14 cellular contexts compared by ENCODE assay signal in genomic region chr6:14123331-14124105, GRCh38. TPM values are rescaled to one million over a fixed set of nuclear protein-coding genes. Genes with fewer than 3 reads are reported as not detected.
DNase-seq lines count a peak whose midpoint lies in the region; ATAC-seq and TF ChIP-seq lines count a peak whose summit lies in the region.
"Had no signal": no experiment of that assay in that cellular context is flagged by ENCODE, and none has a peak within 500 bp of the region (broad histone marks: within the 10 kb centered on the region; RNA-seq: fewer than 3 reads in every experiment).

No MANE protein-coding gene starts in this region.

- no peak for TF ChIP-seq CTCF in IMR-90 (conservative IDR thresholded peaks at IDR 0.05; ENCODE audit: low read depth, low read length)
- no peak for TF ChIP-seq CTCF in left lung (IDR thresholded peaks at IDR 0.05)
- TF ChIP-seq CTCF in GM10266 (IDR thresholded peaks at IDR 0.05; ENCODE audit: control insufficient read depth, insufficient read depth, low read depth, missing control alignments) = no peak

- H4K20me1 ChIP-seq in IMR-90 (ENCODE audit: insufficient read depth, low read length) = no peaks in the 10 kb centered on the region

- H3K27me3 ChIP-seq in IMR-90 (ENCODE audit: control insufficient read depth, insufficient read depth, low read length) (no peaks in the 10 kb centered on the region), left lung (no peaks in the 10 kb centered on the region)
- H3K27me3 ChIP-seq: testis had no signal

- TF ChIP-seq POLR2A in IMR-90 (IDR thresholded peaks at IDR 0.05; ENCODE audit: low read depth, low read length) = no peak

- no peaks in the 10 kb centered on the region for H3K9me3 Mint-ChIP-seq in activated T-helper 1 cell treated with anti-CD3 and anti-CD28 coated beads, Interleukin-12 subunit alpha, Interleukin-12 subunit beta, Interleukin-2, Interleukin-4 antibody, amounts not matched to agents 30 ng/mL and 10 ng/mL and 1 ng/mL, durations not matched to agents 14 hours and 24 hours and 36 hours

- no peak overlapping the region for H3K9ac ChIP-seq in IMR-90 (ENCODE audit: low read depth, low read length)

- H4K8ac ChIP-seq in IMR-90 (ENCODE audit: low read depth in 2 of 2, low read length in 2 of 2) = no peak overlapping the region

- H3K79me1 ChIP-seq in IMR-90 (ENCODE audit: low read depth in 1 of 2, low read length in 2 of 2) = no peaks in the 10 kb centered on the region

- intact Hi-C loops in IMR-90 (cut with micrococcal nuclease) = loop anchor here (10.0 kb wide), 1 partner anchor 1371 kb away; no protein-coding TSS in a partner anchor
- intact Hi-C loops in activated T-helper 1 cell treated with anti-CD3 and anti-CD28 coated beads, Interleukin-12 subunit alpha, Interleukin-12 subunit beta, Interleukin-2, Interleukin-4 antibody, amounts not matched to agents 30 ng/mL and 10 ng/mL and 1 ng/mL, durations not matched to agents 14 hours and 24 hours and 36 hours (cut with micrococcal nuclease) = loop anchor here (2.0 kb wide), 1 partner anchor 77 kb away; no protein-coding TSS in a partner anchor
- intact Hi-C loops in left lung (cut with DNase I) = no loop called here

- H2BK5ac ChIP-seq in IMR-90 (ENCODE audit: low read depth, low read length, poor library complexity, severe bottlenecking) = no peak overlapping the region

- CTCF ChIA-PET in IMR-90 (lab: Yijun Ruan, JAX) = interaction anchor here (0.9 kb wide), 1 partner anchor 12 kb away, joined by 8 read pairs; no protein-coding TSS in a partner anchor

- no peak overlapping the region for H2AFZ ChIP-seq in IMR-90 (replicated peaks; ENCODE audit: low read length, poor library complexity)

- peak overlapping the region; percentile 60 for H3K4me3 Mint-ChIP-seq in activated T-helper 1 cell treated with anti-CD3 and anti-CD28 coated beads, Interleukin-12 subunit alpha, Interleukin-12 subunit beta, Interleukin-2, Interleukin-4 antibody, amounts not matched to agents 30 ng/mL and 10 ng/mL and 1 ng/mL, durations not matched to agents 14 hours and 24 hours and 36 hours

- peak overlapping the region; percentile 6 for H3K27ac Mint-ChIP-seq in activated T-helper 1 cell treated with anti-CD3 and anti-CD28 coated beads, Interleukin-12 subunit alpha, Interleukin-12 subunit beta, Interleukin-2, Interleukin-4 antibody, amounts not matched to agents 30 ng/mL and 10 ng/mL and 1 ng/mL, durations not matched to agents 14 hours and 24 hours and 36 hours

- no peak overlapping the region for H3K4me3 ChIP-seq in IMR-90 (ENCODE audit: insufficient read depth, low read depth, low read length)
- H3K4me3 ChIP-seq in left lung = no peak overlapping the region
- H3K4me3 ChIP-seq: testis had no signal

- H3K9me3 ChIP-seq in IMR-90 (ENCODE audit: control insufficient read depth, insufficient read depth, low read length) (no peaks in the 10 kb centered on the region), left lung (no peaks in the 10 kb centered on the region)
- H3K9me3 ChIP-seq: testis had no signal

- no peak overlapping the region for H2AK5ac ChIP-seq in IMR-90 (ENCODE audit: low read depth, low read length)

- no peak overlapping the region for H2BK120ac ChIP-seq in IMR-90 (ENCODE audit: low read depth, low read length)

- peaks cover 67% of the 10 kb centered on the region for H3K36me3 Mint-ChIP-seq in activated T-helper 1 cell treated with anti-CD3 and anti-CD28 coated beads, Interleukin-12 subunit alpha, Interleukin-12 subunit beta, Interleukin-2, Interleukin-4 antibody, amounts not matched to agents 30 ng/mL and 10 ng/mL and 1 ng/mL, durations not matched to agents 14 hours and 24 hours and 36 hours (ENCODE audit: low read depth)

- no peak overlapping the region for H3K56ac ChIP-seq in IMR-90 (ENCODE audit: extremely low read depth, insufficient read depth, low read length)

- no peak overlapping the region for H3K4me2 ChIP-seq in IMR-90 (ENCODE audit: low read depth, low read length)

- H3K4me1 Mint-ChIP-seq in activated T-helper 1 cell treated with anti-CD3 and anti-CD28 coated beads, Interleukin-12 subunit alpha, Interleukin-12 subunit beta, Interleukin-2, Interleukin-4 antibody, amounts not matched to agents 30 ng/mL and 10 ng/mL and 1 ng/mL, durations not matched to agents 14 hours and 24 hours and 36 hours (ENCODE audit: low read depth) = peaks cover 71% of the 10 kb centered on the region

- H4K91ac ChIP-seq in IMR-90 (ENCODE audit: insufficient read depth, low read depth, low read length) = no peak overlapping the region

- H3K36me3 ChIP-seq in IMR-90 (ENCODE audit: control insufficient read depth, insufficient read depth, low read length) = no peaks in the 10 kb centered on the region
- no peaks in the 10 kb centered on the region for H3K36me3 ChIP-seq in left lung

- H2BK15ac ChIP-seq in IMR-90 (ENCODE audit: low read depth, low read length) = no peak overlapping the region

- dilution Hi-C loops in IMR-90 (cut with HindIII; ENCODE audit: low sequenced_read_pairs, unreplicated experiment) = no loop called here

- no peaks in the 10 kb centered on the region for H3K4me1 ChIP-seq in IMR-90 (ENCODE audit: control insufficient read depth, insufficient read depth, low read length)
- peaks cover 0 to 53% of the 10 kb centered on the region in 2 donors for H3K4me1 ChIP-seq in left lung

- in situ Hi-C loops in IMR-90 (cut with MboI; ENCODE audit: low sequenced_read_pairs) = no loop called here

- H3K23ac ChIP-seq in IMR-90 (ENCODE audit: low read depth, low read length) = no peak overlapping the region

- no peak for TF ChIP-seq RAD21 in IMR-90 (IDR thresholded peaks at IDR 0.05; ENCODE audit: low read length)

- no peak overlapping the region for H3K4ac ChIP-seq in IMR-90 (ENCODE audit: low read depth, low read length)

- no peak overlapping the region for H3K27ac ChIP-seq in IMR-90 (ENCODE audit: insufficient read depth, low read length)
- peak overlapping the region; percentile 13 to 68 for H3K27ac ChIP-seq in left lung
- H3K27ac ChIP-seq in caudate nucleus (ENCODE audit: low read depth, low read length) = no peak overlapping the region
- H3K27ac ChIP-seq: testis had no signal

- no TSS peak for BruUV-seq in IMR-90 (replicated peaks; lab: Mats Ljungman, UMichigan)

- POLR2A ChIA-PET in IMR-90 (lab: Charles Lee; ENCODE audit: unreplicated experiment) = interaction anchor here (0.6 kb wide), 1 partner anchor 1444 kb away, joined by 4 read pairs; no protein-coding TSS in a partner anchor

- H2BK20ac ChIP-seq in IMR-90 (ENCODE audit: low read depth, low read length) = no peak overlapping the region

- H3K18ac ChIP-seq in IMR-90 (ENCODE audit: low read depth, low read length) = no peak overlapping the region

- DNase-seq in AML-193 (lab: John Stamatoyannopoulos, UW) = peak; percentile 76 to 84
- DNase-seq in IMR-90 = peak; percentile 33
- DNase-seq in activated T-helper 1 cell treated with anti-CD3 and anti-CD28 coated beads, Interleukin-12 subunit alpha, Interleukin-12 subunit beta, Interleukin-2, Interleukin-4 antibody, amounts not matched to agents 30 ng/mL and 10 ng/mL and 1 ng/mL, durations not matched to agents 14 hours and 24 hours and 36 hours (ENCODE audit: low spot score) = no peak
- no peak for DNase-seq in left lung
- no peak for DNase-seq in caudate nucleus (lab: John Stamatoyannopoulos, UW)
- DNase-seq in A172 (ENCODE audit: low spot score) = no peak
- DNase-seq in GM10266 (ENCODE audit: extremely low spot score) = no peak
- DNase-seq in NCI-H524 treated with DMSO at 0.1 percent for 48 hours (lab: John Stamatoyannopoulos, UW) = no peak
- DNase-seq: C1 segment of cervical spinal cord, GOT3, NCI-H1930, PC-3, posterior cingulate gyrus, testis had no signal

- H4K5ac ChIP-seq in IMR-90 (ENCODE audit: low read depth, low read length) = no peak overlapping the region

- H3K14ac ChIP-seq in IMR-90 (replicated peaks; ENCODE audit: low read depth, low read length) = no peak overlapping the region

- no peak overlapping the region for H2AK9ac ChIP-seq in IMR-90 (replicated peaks; ENCODE audit: low read depth, low read length, poor library complexity)

- H3K27me3 Mint-ChIP-seq in activated T-helper 1 cell treated with anti-CD3 and anti-CD28 coated beads, Interleukin-12 subunit alpha, Interleukin-12 subunit beta, Interleukin-2, Interleukin-4 antibody, amounts not matched to agents 30 ng/mL and 10 ng/mL and 1 ng/mL, durations not matched to agents 14 hours and 24 hours and 36 hours (ENCODE audit: insufficient read depth) = no peaks in the 10 kb centered on the region

- WGBS in IMR-90 (ENCODE audit: extremely low coverage in 2 of 2, insufficient read length in 1 of 2), 2 experiments = no CpG with 5 or more reads among the region's 7 CpGs

- ATAC-seq in IMR-90 (ENCODE audit: low read depth) (no peak; the same call in 1 of the 2 replicates), left lung (peak; percentile 56)
- ATAC-seq: PC-3 had no signal

- no peaks in the 10 kb centered on the region for H3K9me1 ChIP-seq in IMR-90 (ENCODE audit: insufficient read depth, low read length)

TF ChIP-seq in IMR-90, 13 proteins besides CTCF, POLR2A, EP300 and RAD21 (continues in another document):
- TF ChIP-seq MAFK (IDR thresholded peaks at IDR 0.05; ENCODE audit: low read depth, low read length) (no peak), SMC3 (IDR thresholded peaks at IDR 0.05; ENCODE audit: low read depth, low read length) (no peak), MAZ (IDR thresholded peaks at IDR 0.05; ENCODE audit: borderline replicate concordance, low read depth, low read length) (no peak), RCOR1 (IDR thresholded peaks at IDR 0.05; ENCODE audit: insufficient replicate concordance, low read length) (no peak), FOS (IDR thresholded peaks at IDR 0.05; ENCODE audit: low read depth, low read length) (no peak), RFX5 (IDR thresholded peaks at IDR 0.05; ENCODE audit: low read depth, low read length) (no peak), CHD1 (IDR thresholded peaks at IDR 0.05; ENCODE audit: low read depth, low read length) (no peak), CEBPB (IDR thresholded peaks at IDR 0.05; ENCODE audit: low read depth, low read length) (no peak), MXI1 (IDR thresholded peaks at IDR 0.05; ENCODE audit: borderline replicate concordance, low read depth, low read length) (no peak), NFE2L2 (IDR thresholded peaks at IDR 0.05; ENCODE audit: low read depth, low read length) (no peak)

RNA-seq across cellular contexts. Expression of gene CD83, which starts 5.9 kb away (rescaled TPM):
- total RNA-seq in IMR-90 (2012; rRNA removed) = 2.5 and 3.1 TPM in 2 replicates
- polyA plus RNA-seq in IMR-90 (2012; rRNA removed) = 2.0 TPM in 2 replicates
- 0.92 and 1.3 TPM in 2 replicates for polyA plus RNA-seq in IMR-90 (2012; cell fraction: cytosol; rRNA removed)
- 0.29 and 1.8 TPM in 2 replicates for polyA plus RNA-seq in IMR-90 (2012; cell fraction: nucleus; rRNA removed; ENCODE audit: low replicate concordance)
- total RNA-seq in activated T-helper 1 cell treated with anti-CD3 and anti-CD28 coated beads, Interleukin-12 subunit alpha, Interleukin-12 subunit beta, Interleukin-2, Interleukin-4 antibody, amounts not matched to agents 30 ng/mL and 10 ng/mL and 1 ng/mL, durations not matched to agents 14 hours and 24 hours and 36 hours = 101 and 107 TPM in 2 replicates
- total RNA-seq in left lung = 10 to 100 TPM; 14.2 to 22.1 TPM
- total RNA-seq in A172 (2014; rRNA removed; shearing (Covaris generic)) = 4.4 and 5.3 TPM in 2 replicates

Comparison
In these comparisons a context has a peak if more than half of its experiments do, and no peak if none do; other contexts are left out.
1. DNase-seq: peak in AML-193 (2 of 2) and IMR-90 (single experiment); none in activated T-helper 1 cell treated with anti-CD3 and anti-CD28 coated beads, Interleukin-12 subunit alpha, Interleukin-12 subunit beta, Interleukin-2, Interleukin-4 antibody, amounts not matched to agents 30 ng/mL and 10 ng/mL and 1 ng/mL, durations not matched to agents 14 hours and 24 hours and 36 hours (single experiment), left lung (0 of 2), caudate nucleus (0 of 61), A172 (single experiment), GM10266 (single experiment) and NCI-H524 treated with DMSO at 0.1 percent for 48 hours (single experiment).
2. H3K27ac ChIP-seq: peak in left lung (2 of 2); none in IMR-90 (single experiment) and caudate nucleus (single experiment).
3. intact Hi-C loops: an anchor here in IMR-90 (10.0 kb wide) and activated T-helper 1 cell treated with anti-CD3 and anti-CD28 coated beads, Interleukin-12 subunit alpha, Interleukin-12 subunit beta, Interleukin-2, Interleukin-4 antibody, amounts not matched to agents 30 ng/mL and 10 ng/mL and 1 ng/mL, durations not matched to agents 14 hours and 24 hours and 36 hours (2.0 kb wide); none called in left lung.